8 cellular contexts compared by ENCODE assay signal in genomic region chr2:110204408-110205385, GRCh38. TPM values are rescaled to one million over a fixed set of nuclear protein-coding genes. Genes with fewer than 3 reads are reported as not detected.
DNase-seq lines count a peak whose midpoint lies in the region; ATAC-seq and TF ChIP-seq lines count a peak whose summit lies in the region.

TSS of gene NPHP1 (minus strand) at chr2:110205013. CDS start at chr2:110204968, 45 bp downstream.

- no peaks in the 10 kb centered on the region for H3K9me2 ChIP-seq in hepatocyte (replicated peaks; ENCODE audit: insufficient read depth)

- peak within 1 kb of the TSS; percentile 75 for H3K4me3 ChIP-seq in astrocyte of the cerebellum (ENCODE audit: low read depth, low read length)
- H3K4me3 ChIP-seq in hepatocyte = peak within 1 kb of the TSS; percentile 63
- H3K4me3 ChIP-seq in retinal pigment epithelial cell (ENCODE audit: low read length) = peak within 1 kb of the TSS; percentile 89

- H4K20me1 ChIP-seq in hepatocyte (ENCODE audit: insufficient read depth, poor library complexity, severe bottlenecking) = no peaks in the 10 kb centered on the region

- no peaks in the 10 kb centered on the region for H3K36me3 ChIP-seq in hepatocyte (replicated peaks; ENCODE audit: insufficient read depth, low read depth)

- H3K27me3 ChIP-seq in hepatocyte = no peaks in the 10 kb centered on the region

- ATAC-seq in GM18511 (IDR thresholded peaks at IDR 0.05; ENCODE audit: unreplicated experiment) (peak; percentile 98), HG02938 (IDR thresholded peaks at IDR 0.05; ENCODE audit: unreplicated experiment) (peak; percentile 91)

- no peak for TF ChIP-seq CTCF in astrocyte of the cerebellum (IDR thresholded peaks at IDR 0.05; ENCODE audit: low read depth, low read length, missing control alignments)
- TF ChIP-seq CTCF in hepatocyte (IDR thresholded peaks at IDR 0.05; ENCODE audit: poor library complexity) = no peak
- no peak for TF ChIP-seq CTCF in retinal pigment epithelial cell (conservative IDR thresholded peaks at IDR 0.05; ENCODE audit: low read depth, low read length)

- no peaks in the 10 kb centered on the region for H3K4me1 ChIP-seq in hepatocyte (ENCODE audit: insufficient read depth)

- 5% methylated on average over 23 of the region's 43 CpGs for WGBS in hepatocyte (ENCODE audit: low lambda C conversion rate, missing lambda C conversion rate)

- peak; percentile 36 for DNase-seq in NCI-H1694 (lab: John Stamatoyannopoulos, UW)
- DNase-seq in T-helper 9 cell = peak; percentile 77
- DNase-seq in astrocyte of the cerebellum (ENCODE audit: low read depth) = peak; percentile 43
- DNase-seq in hepatocyte (ENCODE audit: low spot score) = peak; percentile 93
- DNase-seq in retinal pigment epithelial cell (ENCODE audit: low read depth) = peak; percentile 30
- no peak for DNase-seq in GF-D8 (lab: John Stamatoyannopoulos, UW)

- H3K79me2 ChIP-seq in hepatocyte = no peaks in the 10 kb centered on the region

- H3K9me3 ChIP-seq in hepatocyte (ENCODE audit: low read depth) = no peaks in the 10 kb centered on the region

- H2AFZ ChIP-seq in hepatocyte = peak within 1 kb of the TSS; percentile 85

- in situ Hi-C loops in astrocyte of the cerebellum (cut with HindIII; ENCODE audit: low sequenced_read_pairs) = no loop called here

- peak within 1 kb of the TSS; percentile 85 for H3K4me2 ChIP-seq in hepatocyte

- peak within 1 kb of the TSS; percentile 45 for H3K27ac ChIP-seq in hepatocyte

RNA-seq across cellular contexts. Expression of gene NPHP1, which starts in this region (rescaled TPM):
- 1.1 and 1.6 TPM in 2 replicates for total RNA-seq in hepatocyte
- polyA plus RNA-seq in hepatocyte = 1.3 and 4.1 TPM in 2 replicates
